ENCODE assay signal across 9 cellular contexts in genomic region chr15:33132722-33133345, GRCh38.
DNase-seq lines count a peak whose midpoint lies in the region; ATAC-seq and TF ChIP-seq lines count a peak whose summit lies in the region.
"Had no signal": no experiment of that assay in that cellular context is flagged by ENCODE, and none has a peak within 500 bp of the region (broad histone marks: within the 10 kb centered on the region; RNA-seq: fewer than 3 reads in every experiment).

No MANE protein-coding gene starts in this region.

- peak; percentile 84 for TF ChIP-seq CTCF in osteoblast (IDR thresholded peaks at IDR 0.05; ENCODE audit: extremely low read depth, low read depth, low read length)

- H3K9me3 ChIP-seq in osteoblast (ENCODE audit: low read depth, low read length): no peaks in the 10 kb centered on the region

- no peaks in the 10 kb centered on the region for H4K20me1 ChIP-seq in osteoblast (ENCODE audit: insufficient read depth, low read length)

- peak overlapping the region; percentile 74 for H2AFZ ChIP-seq in osteoblast (ENCODE audit: low read length)

- H3K4me3 ChIP-seq in osteoblast (ENCODE audit: insufficient read depth, low read length): no peak overlapping the region
- H3K4me3 ChIP-seq: skin epidermis had no signal

- ATAC-seq in esophagus mucosa: peak; percentile 98
- no peak for ATAC-seq in GM21360 (IDR thresholded peaks at IDR 0.05; ENCODE audit: unreplicated experiment)

- DNase-seq in DMS53 treated with DMSO at 0.1 percent for 48 hours (lab: John Stamatoyannopoulos, UW; ENCODE audit: unreplicated experiment): peak; percentile 23
- peak; percentile 90 for DNase-seq in HT-29 (ENCODE audit: low spot score)
- peak; percentile 42 for DNase-seq in RPMI8226
- peak; percentile 78 for DNase-seq in osteoblast (ENCODE audit: insufficient read length, low spot score, missing footprints)
- no peak for DNase-seq in activated naive CD4-positive, alpha-beta T cell treated with Interleukin-2 at 50 U/mL for 16 hours
- DNase-seq in effector CD8-positive, alpha-beta T cell (lab: John Stamatoyannopoulos, UW): no peak

- H3K4me1 ChIP-seq in osteoblast (ENCODE audit: insufficient read depth, low read length): peaks cover 36% of the 10 kb centered on the region

- H3K4me2 ChIP-seq in osteoblast (ENCODE audit: insufficient read depth, low read length): no peak overlapping the region

- H3K36me3 ChIP-seq in osteoblast (ENCODE audit: insufficient read depth, low read length): no peaks in the 10 kb centered on the region

- H3K79me2 ChIP-seq in osteoblast (ENCODE audit: insufficient read depth, low read length): no peaks in the 10 kb centered on the region

- no peaks in the 10 kb centered on the region for H3K27me3 ChIP-seq in osteoblast (ENCODE audit: insufficient read depth, low read length)

- no peak overlapping the region for H3K27ac ChIP-seq in osteoblast (ENCODE audit: low read depth, low read length)
- H3K27ac ChIP-seq: skin epidermis had no signal

Comparison
In these comparisons a context has a peak if more than half of its experiments do, and no peak if none do; other contexts are left out.
1. DNase-seq: peak in DMS53 treated with DMSO at 0.1 percent for 48 hours (single experiment), HT-29 (single experiment), RPMI8226 (single experiment) and osteoblast (single experiment); none in activated naive CD4-positive, alpha-beta T cell treated with Interleukin-2 at 50 U/mL for 16 hours (single experiment) and effector CD8-positive, alpha-beta T cell (single experiment).